In genomic region chr19:42129399-42130253, GRCh38 we compare ENCODE assay signal across 8 cellular contexts. TPM values are rescaled to one million over a fixed set of nuclear protein-coding genes. Genes with fewer than 3 reads are reported as not detected.
DNase-seq lines count a peak whose midpoint lies in the region; ATAC-seq, FAIRE-seq and TF ChIP-seq lines count a peak whose summit lies in the region.

No MANE protein-coding gene starts in this region.

- peak; percentile 82 for FAIRE-seq in HTR-8/SVneo (lab: Jason Lieb, UNC)

- H4K8ac ChIP-seq in neuronal stem cell (ENCODE audit: low read depth, low read length) = no peak overlapping the region

- H2BK15ac ChIP-seq in neuronal stem cell (ENCODE audit: low read length) = no peak overlapping the region

- H3K4ac ChIP-seq in neuronal stem cell (ENCODE audit: low read length) = peak overlapping the region; percentile 91

- H3K23ac ChIP-seq in neuronal stem cell (ENCODE audit: low read depth, low read length, poor library complexity) = no peak overlapping the region

- intact Hi-C loops in vagina (cut with DNase I) = loop anchor here (5.0 kb wide), 1 partner anchor 53 kb away; no protein-coding TSS in a partner anchor

- H3K14ac ChIP-seq in neuronal stem cell (ENCODE audit: low read length) = no peak overlapping the region

- H3K36me3 ChIP-seq in neuronal stem cell (replicated peaks in 1 of 2; ENCODE audit: control insufficient read depth in 2 of 2, insufficient read depth in 2 of 2, low read length in 2 of 2) (no peaks in the 10 kb centered on the region), vagina (no peaks in the 10 kb centered on the region)

- H2BK5ac ChIP-seq in neuronal stem cell (ENCODE audit: low read length) = no peak overlapping the region

- no peak overlapping the region for H2AK5ac ChIP-seq in neuronal stem cell (ENCODE audit: low read depth, low read length)

- H3K4me3 ChIP-seq in cardiac fibroblast (replicated peaks in 1 of 2; ENCODE audit: low read depth in 2 of 2, low read length in 2 of 2) = peak overlapping the region in 1 of 2 donors; percentile 14
- no peak overlapping the region for H3K4me3 ChIP-seq in neuronal stem cell (ENCODE audit: low read length in 2 of 2)
- H3K4me3 ChIP-seq in vagina = no peak overlapping the region

- H3K27me3 ChIP-seq in neuronal stem cell (ENCODE audit: control insufficient read depth in 3 of 3, insufficient read depth in 3 of 3, low read depth in 1 of 3, low read length in 3 of 3) (peaks cover 2 to 77% (median 24%) of the 10 kb centered on the region in 3 experiments), vagina (no peaks in the 10 kb centered on the region)

- H3K9me3 ChIP-seq in neuronal stem cell (replicated peaks in 1 of 2; ENCODE audit: control insufficient read depth in 2 of 2, insufficient read depth in 1 of 2, low read depth in 1 of 2, low read length in 2 of 2) = peaks cover 2 to 3% of the 10 kb centered on the region in 2 donors
- H3K9me3 ChIP-seq in vagina = no peaks in the 10 kb centered on the region

- H3K4me1 ChIP-seq in neuronal stem cell (ENCODE audit: control insufficient read depth in 2 of 2, insufficient read depth in 1 of 2, low read depth in 1 of 2, low read length in 2 of 2) (peaks cover 8 to 11% of the 10 kb centered on the region in 2 donors), vagina (peaks cover 14% of the 10 kb centered on the region)

- TF ChIP-seq POLR2A in vagina (IDR thresholded peaks at IDR 0.05) = no peak

- no peak overlapping the region for H2BK12ac ChIP-seq in neuronal stem cell (ENCODE audit: low read length)

- no peaks in the 10 kb centered on the region for H3K79me1 ChIP-seq in neuronal stem cell (ENCODE audit: low read depth, low read length)

- no peak overlapping the region for H4K91ac ChIP-seq in neuronal stem cell (ENCODE audit: low read depth, low read length, poor library complexity)

- no peak overlapping the region for H3K9ac ChIP-seq in neuronal stem cell (ENCODE audit: low read depth, low read length, poor library complexity)

- TF ChIP-seq CTCF in cardiac fibroblast (IDR thresholded peaks at IDR 0.05; ENCODE audit: low read depth, low read length) = no peak
- no peak for TF ChIP-seq CTCF in vagina (IDR thresholded peaks at IDR 0.05)

- peak; percentile 29 for DNase-seq in EL
- no peak for DNase-seq in HTR-8/SVneo (ENCODE audit: insufficient read length, low spot score)
- peak; percentile 38 to 58 for DNase-seq in cardiac fibroblast (ENCODE audit: low read depth in 2 of 2)
- no peak for DNase-seq in neuronal stem cell (ENCODE audit: low spot score)
- no peak for DNase-seq in OCI-M1 (lab: John Stamatoyannopoulos, UW)
- no peak for DNase-seq in vagina (ENCODE audit: extremely low spot score in 2 of 2)
- DNase-seq in OCI-M2 (lab: John Stamatoyannopoulos, UW; ENCODE audit: unreplicated experiment) = no peak

- H2AFZ ChIP-seq in neuronal stem cell (ENCODE audit: low read length) = no peak overlapping the region

- no peak overlapping the region for H3K4me2 ChIP-seq in neuronal stem cell (ENCODE audit: insufficient read depth, low read length, poor library complexity, severe bottlenecking)

- no peak overlapping the region for H2BK120ac ChIP-seq in neuronal stem cell (ENCODE audit: low read depth, low read length)

- peak; percentile 8 for ATAC-seq in GM19468 (IDR thresholded peaks at IDR 0.05; ENCODE audit: extremely low read depth, unreplicated experiment)

- H3K18ac ChIP-seq in neuronal stem cell (ENCODE audit: low read length) = no peak overlapping the region

- H3K27ac ChIP-seq in neuronal stem cell (replicated peaks; ENCODE audit: low read length) = no peak overlapping the region
- H3K27ac ChIP-seq in vagina = no peak overlapping the region

- no CpG with 5 or more reads among the region's 20 CpGs for WGBS in neuronal stem cell (ENCODE audit: extremely low coverage in 2 of 2, insufficient read length in 2 of 2, insufficient replicate concordance in 1 of 2), 2 donors

RNA-seq across cellular contexts. Expression of gene POU2F2, which starts 2.6 kb away (rescaled TPM):
- 2.4 TPM for polyA plus RNA-seq in neuronal stem cell (2013, experiment 1 of 2)
- 2.5 TPM for polyA plus RNA-seq in neuronal stem cell (2013, experiment 2 of 2)
- total RNA-seq in vagina = 0.74 TPM

RNA-seq across cellular contexts. Expression of gene ZNF574, which starts 53.7 kb away (rescaled TPM):
- 13.3 TPM for polyA plus RNA-seq in neuronal stem cell (2013, experiment 1 of 2)
- 13.5 TPM for polyA plus RNA-seq in neuronal stem cell (2013, experiment 2 of 2)
- 26.5 TPM for total RNA-seq in vagina

RNA-seq across cellular contexts. Expression of gene GRIK5, which starts 59.6 kb away (rescaled TPM):
- polyA plus RNA-seq in neuronal stem cell (2013, experiment 1 of 2) = 21.6 TPM
- 21.7 TPM for polyA plus RNA-seq in neuronal stem cell (2013, experiment 2 of 2)
- 2.5 TPM for total RNA-seq in vagina

Comparison
In these comparisons a context has a peak if more than half of its experiments do, and no peak if none do; other contexts are left out.
1. DNase-seq: peak in EL (single experiment) and cardiac fibroblast (2 of 2); none in HTR-8/SVneo (single experiment), neuronal stem cell (single experiment), OCI-M1 (single experiment), vagina (0 of 2) and OCI-M2 (single experiment).